In genomic region chr14:63596998-63597658, GRCh38 we compare ENCODE assay signal across 28 cellular contexts.
"Had no signal": no experiment of that assay in that cellular context is flagged by ENCODE, and none has a peak within 500 bp of the region (broad histone marks: within the 10 kb centered on the region; RNA-seq: fewer than 3 reads in every experiment).

No MANE protein-coding gene starts in this region.

- H3K27me3 ChIP-seq: left lung, pancreas, right atrium auricular region, right lobe of liver, suprapubic skin, tibial artery, upper lobe of right lung had no signal

- DNase-seq: hypothalamus; immature natural killer cell; kidney; left colon; left lung; lower lobe of right lung; mammary epithelial cell; mesenchymal stem cell; naive thymus-derived CD8-positive, alpha-beta T cell; nucleus accumbens; pancreas; posterior cingulate gyrus; psoas muscle; right lobe of liver; stimulated activated CD4-positive, alpha-beta T cell treated with anti-CD3 and anti-CD28 coated beads, Interleukin-12 subunit alpha, Interleukin-12 subunit beta, amount 100 ng/mL, for 4 hours; stimulated activated CD4-positive, alpha-beta T cell treated with anti-CD3 and anti-CD28 coated beads, Interleukin-15, amount 100 ng/mL, for 24 hours; stimulated activated CD4-positive, alpha-beta T cell treated with anti-CD3 and anti-CD28 coated beads, Interleukin-2, amount 100 ng/mL, for 24 hours; stimulated activated CD4-positive, alpha-beta T cell treated with anti-CD3 and anti-CD28 coated beads, Interleukin-4, amount 100 ng/mL, for 1 hour; stimulated activated naive CD4-positive, alpha-beta T cell; tibial artery; trophoblast cell; upper lobe of right lung had no signal

- H3K4me1 ChIP-seq: left lung, lower lobe of right lung, pancreas, psoas muscle, right atrium auricular region, right lobe of liver, suprapubic skin, tibial artery, upper lobe of right lung had no signal

- FAIRE-seq: islet of Langerhans, kidney, pancreas, urothelium cell line had no signal

- H3K4me3 ChIP-seq: left lung, lower lobe of right lung, pancreas, psoas muscle, right atrium auricular region, right lobe of liver, skin epidermis, suprapubic skin, thoracic aorta, tibial artery, upper lobe of right lung had no signal

- H3K27ac ChIP-seq: left lung, lower lobe of right lung, pancreas, psoas muscle, right atrium auricular region, right lobe of liver, skin epidermis, suprapubic skin, thoracic aorta, tibial artery, upper lobe of right lung had no signal

- ATAC-seq: left colon; left lung; lower lobe of right lung; naive thymus-derived CD8-positive, alpha-beta T cell; pancreas; psoas muscle; right lobe of liver; upper lobe of right lung had no signal

- H3K9me3 ChIP-seq: pancreas had no signal
